ENCODE assay signal across 31 cellular contexts in the genomic region with DNA sequence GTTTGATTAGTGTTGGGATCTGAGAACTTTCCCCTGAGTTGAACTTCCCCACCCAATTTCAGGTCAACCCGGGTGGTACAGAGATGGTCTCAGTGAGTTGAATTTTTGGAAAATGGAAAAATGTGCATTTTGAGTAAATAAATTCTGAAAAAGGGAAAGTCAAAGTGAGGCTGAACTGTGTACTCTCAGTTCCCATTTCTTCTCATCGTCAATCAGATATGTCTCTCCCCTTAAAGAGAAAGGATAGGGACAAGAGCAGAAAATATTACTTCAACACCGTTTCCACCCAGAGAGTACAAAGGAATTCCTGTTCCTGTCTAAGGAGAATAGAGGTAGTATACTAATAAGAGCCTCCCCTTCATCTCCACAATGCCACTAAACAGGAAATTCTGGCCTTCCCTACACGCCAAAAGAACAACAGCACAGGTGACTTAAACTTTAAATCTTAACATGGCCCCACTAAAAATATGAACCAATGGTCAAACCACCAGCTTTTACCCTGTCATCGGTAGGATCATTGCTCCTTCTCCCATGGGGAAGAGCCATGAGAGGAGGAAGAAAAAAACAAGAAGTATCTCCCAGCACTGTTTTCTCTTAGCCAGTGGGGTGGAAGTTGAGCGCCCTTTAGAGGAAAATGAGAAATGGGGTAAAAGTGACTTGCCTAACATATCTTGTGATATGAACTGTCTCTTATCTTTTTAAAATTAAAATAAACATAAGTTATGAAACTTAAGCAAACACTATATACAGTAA. TPM values are rescaled to one million over a fixed set of nuclear protein-coding genes. Genes with fewer than 3 reads are reported as not detected.
"Had no signal": no experiment of that assay in that cellular context is flagged by ENCODE, and none has a peak within 500 bp of the region (broad histone marks: within the 10 kb centered on the region; RNA-seq: fewer than 3 reads in every experiment).

No MANE protein-coding gene starts in this region.

- H3K9ac ChIP-seq: SK-N-SH had no signal

- H3K36me3 Mint-ChIP-seq: activated naive CD4-positive, alpha-beta T cell treated with anti-CD3 and anti-CD28 coated beads, Interleukin-2, amount 50 U/mL, for 72 hours; WTC11 had no signal

- H3K9me3 Mint-ChIP-seq: activated naive CD4-positive, alpha-beta T cell treated with anti-CD3 and anti-CD28 coated beads, Interleukin-2, amount 50 U/mL, for 72 hours; activated naive CD8-positive, alpha-beta T cell treated with anti-CD3 and anti-CD28 coated beads, Interleukin-2, amount 50 U/mL, for 24 hours; activated T-cell treated with anti-CD3 and anti-CD28 coated beads, Interleukin-2, amount 50 U/mL, for 4 hours; WTC11 had no signal

- H3K9me3 ChIP-seq: ascending aorta, body of pancreas, MG63, SJCRH30, SK-N-SH had no signal

- H3K27me3 ChIP-seq: ascending aorta, body of pancreas, MG63, SJCRH30 had no signal

- H3K27ac Mint-ChIP-seq: activated naive CD4-positive, alpha-beta T cell treated with anti-CD3 and anti-CD28 coated beads, Interleukin-2, amount 50 U/mL, for 72 hours; activated naive CD8-positive, alpha-beta T cell treated with anti-CD3 and anti-CD28 coated beads, Interleukin-2, amount 50 U/mL, for 24 hours; T-helper 17 cell; WTC11 had no signal

- H3K4me1 ChIP-seq: ascending aorta, SJCRH30 had no signal

- H3K9me2 ChIP-seq: SK-N-SH had no signal

- H3K4me3 ChIP-seq: ascending aorta, body of pancreas, MG63, SJCRH30 had no signal

- H3K36me3 ChIP-seq: ascending aorta, MG63, SJCRH30 had no signal

- ATAC-seq: activated naive CD4-positive, alpha-beta T cell treated with anti-CD3 and anti-CD28 coated beads, Interleukin-2, amount 50 U/mL, for 72 hours; activated naive CD8-positive, alpha-beta T cell treated with anti-CD3 and anti-CD28 coated beads, Interleukin-2, amount 50 U/mL, for 24 hours; activated T-cell treated with anti-CD3 and anti-CD28 coated beads, Interleukin-2, amount 50 U/mL, for 4 hours; body of pancreas; Panc1; T-helper 17 cell; WTC11 had no signal

- H3K4me3 Mint-ChIP-seq: activated naive CD8-positive, alpha-beta T cell treated with anti-CD3 and anti-CD28 coated beads, Interleukin-2, amount 50 U/mL, for 24 hours; activated T-cell treated with anti-CD3 and anti-CD28 coated beads, Interleukin-2, amount 50 U/mL, for 4 hours; T-helper 17 cell; WTC11 had no signal

- H3K27ac ChIP-seq: ascending aorta, body of pancreas, SJCRH30 had no signal

- H3K4me2 ChIP-seq: SK-N-SH had no signal

- DNase-seq: activated CD4-positive, alpha-beta T cell treated with anti-CD3 and anti-CD28 coated beads for 48 hours; activated CD4-positive, alpha-beta T cell treated with anti-CD3 and anti-CD28 coated beads, Interleukin-2, amount 50 U/mL, for 48 hours; activated CD4-positive, CD25-positive, alpha-beta regulatory T cell treated with anti-CD3 and anti-CD28 coated beads, Interleukin-2, amount 50 U/mL, for 72 hours; activated CD8-positive, alpha-beta memory T cell treated with anti-CD3 and anti-CD28 coated beads for 24 hours; activated effector memory CD4-positive, alpha-beta T cell treated with anti-CD3 and anti-CD28 coated beads, Interleukin-2, amount 50 U/mL, for 16 hours; activated naive CD4-positive, alpha-beta T cell treated with Interleukin-2 at 50 U/mL for 16 hours; activated naive CD8-positive, alpha-beta T cell treated with anti-CD3 and anti-CD28 coated beads, Interleukin-2, amount 50 U/mL, for 24 hours; activated T-cell treated with anti-CD3 and anti-CD28 coated beads, Interleukin-2, amount 50 U/mL, for 4 hours; amniotic stem cell; body of pancreas; central memory CD4-positive, alpha-beta T cell; MG63; NCI-H1105; NCI-H1436; NCI-H1694 treated with DMSO at 0.1 percent for 48 hours; NCI-H2029 treated with DMSO at 0.1 percent for 48 hours; NCI-H510A treated with DMSO at 0.1 percent for 48 hours; NCI-H69; NK-92 treated with Interleukin-12 subunit alpha and Interleukin-12 subunit beta, amount 100 ng/mL, for 24 hours; OCI-M1; Right ventricle myocardium superior; RPMI8226; SJCRH30; SK-N-SH; T-helper 17 cell; T-helper 9 cell had no signal

RNA-seq across cellular contexts. Expression of a gene that starts 30.3 kb away (rescaled TPM):
- total RNA-seq: activated naive CD4-positive, alpha-beta T cell treated with anti-CD3 and anti-CD28 coated beads, Interleukin-2, amount 50 U/mL, for 72 hours; activated T-cell treated with anti-CD3 and anti-CD28 coated beads, Interleukin-2, amount 50 U/mL, for 4 hours; ascending aorta; chondrocyte; Right ventricle myocardium superior; T-helper 17 cell had no signal
